Comparison of ENCODE assay signal across 9 cellular contexts in genomic region chr17:17063546-17064122, GRCh38. TPM values are rescaled to one million over a fixed set of nuclear protein-coding genes. Genes with fewer than 3 reads are reported as not detected.
DNase-seq lines count a peak whose midpoint lies in the region; ATAC-seq, FAIRE-seq and TF ChIP-seq lines count a peak whose summit lies in the region.
"Had no signal": no experiment of that assay in that cellular context is flagged by ENCODE, and none has a peak within 500 bp of the region (broad histone marks: within the 10 kb centered on the region; RNA-seq: fewer than 3 reads in every experiment).

No MANE protein-coding gene starts in this region.

- TF ChIP-seq POLR2A in K562 (conservative IDR thresholded peaks at IDR 0.05) (no peak), right lobe of liver (IDR thresholded peaks at IDR 0.05) (no peak)

- H3K27ac ChIP-seq in SK-N-SH (ENCODE audit: low read depth in 2 of 2, low read length in 1 of 2) (peak overlapping the region in 1 of 2 experiments; percentile 4; a peak in 1 of 4 replicates), K562 (ENCODE audit: extremely low read depth, low read depth, low read length) (no peak overlapping the region), right lobe of liver (peak overlapping the region in 1 of 3 donors; percentile 67)

- H3K9me3 ChIP-seq in SK-N-SH: no peaks in the 10 kb centered on the region
- H3K9me3 ChIP-seq in K562 (replicated peaks; ENCODE audit: control insufficient read depth, insufficient read depth, low read depth, low read length): no peaks in the 10 kb centered on the region
- no peaks in the 10 kb centered on the region for H3K9me3 ChIP-seq in right lobe of liver

- no peak overlapping the region for H3K4me3 Mint-ChIP-seq in type B pancreatic cell

- ATAC-seq in SK-N-SH treated with all-trans-retinoic acid at 6 μM for 48 hours (no peak), K562 (no peak), right lobe of liver (peak; percentile 83 to 87 (median 86))

- BruUV-seq in K562 (replicated peaks; lab: Mats Ljungman, UMichigan): no TSS peak

- H3K27me3 ChIP-seq in SK-N-SH (ENCODE audit: insufficient read depth) (no peaks in the 10 kb centered on the region), K562 (ENCODE audit: control insufficient read depth in 2 of 2, insufficient read depth in 2 of 2, low read length in 2 of 2) (no peaks in the 10 kb centered on the region), right lobe of liver (no peaks in the 10 kb centered on the region)
- H3K27me3 ChIP-seq: cardiac muscle cell had no signal

- H3K79me2 ChIP-seq in SK-N-SH (ENCODE audit: insufficient read depth) (peaks cover 100% of the 10 kb centered on the region), K562 (ENCODE audit: control insufficient read depth, insufficient read depth, low read length) (peaks cover 5% of the 10 kb centered on the region)

- H3F3A ChIP-seq in SK-N-SH (replicated peaks; ENCODE audit: insufficient read depth): peaks cover 12% of the 10 kb centered on the region

- H3K27me3 Mint-ChIP-seq in type B pancreatic cell: no peaks in the 10 kb centered on the region

- peaks cover 0 to 10% of the 10 kb centered on the region in 2 experiments for H3K36me3 ChIP-seq in SK-N-SH (replicated peaks in 1 of 2; ENCODE audit: control insufficient read depth in 1 of 2, insufficient read depth in 2 of 2, low read length in 1 of 2)
- H3K36me3 ChIP-seq in K562 (ENCODE audit: control insufficient read depth, insufficient read depth, low read length): no peaks in the 10 kb centered on the region
- no peaks in the 10 kb centered on the region for H3K36me3 ChIP-seq in right lobe of liver
- H3K36me3 ChIP-seq: cardiac muscle cell had no signal

- no peak overlapping the region for H2AFZ ChIP-seq in SK-N-SH (ENCODE audit: low read depth)
- H2AFZ ChIP-seq in K562 (ENCODE audit: low read depth, low read length): no peak overlapping the region

- TF ChIP-seq EP300 in SK-N-SH (IDR thresholded peaks at IDR 0.05; ENCODE audit: borderline replicate concordance in 1 of 2, low read depth in 1 of 2, low read length in 1 of 2) (no peak), K562 (IDR thresholded peaks at IDR 0.05; ENCODE audit: low read length) (no peak)

- in situ Hi-C loops in K562 (cut with MboI): no loop called here

- no peaks in the 10 kb centered on the region for H3K9me1 ChIP-seq in K562 (ENCODE audit: control insufficient read depth, insufficient read depth, low read length)

- peaks cover 26% of the 10 kb centered on the region for H3K36me3 Mint-ChIP-seq in type B pancreatic cell

- H3K4me2 ChIP-seq in SK-N-SH (no peak overlapping the region), K562 (ENCODE audit: insufficient read depth, low read length) (no peak overlapping the region)

- intact Hi-C loops in K562 (cut with micrococcal nuclease): no loop called here
- intact Hi-C loops in right lobe of liver (cut with DNase I): no loop called here

- no peaks in the 10 kb centered on the region for H3K9me3 Mint-ChIP-seq in type B pancreatic cell

- H3K4me3 ChIP-seq in SK-N-SH (ENCODE audit: low read depth in 2 of 2, low read length in 1 of 2): no peak overlapping the region
- no peak overlapping the region for H3K4me3 ChIP-seq in K562
- no peak overlapping the region for H3K4me3 ChIP-seq in right lobe of liver
- H3K4me3 ChIP-seq: cardiac muscle cell had no signal

- TF ChIP-seq RAD21 in SK-N-SH (IDR thresholded peaks at IDR 0.05; ENCODE audit: low read length) (no peak), K562 (CRISPR knock-in tag; conservative IDR thresholded peaks at IDR 0.05 in 1 of 2, IDR thresholded peaks at IDR 0.05 in 1 of 2) (no peak)

- 90% methylated on average over 11 of the region's 12 CpGs for WGBS in SK-N-SH (ENCODE audit: low lambda C conversion rate)
- WGBS in K562 (ENCODE audit: insufficient coverage, low coverage, missing lambda C conversion rate): 94% methylated on average over 3 of the region's 12 CpGs
- WGBS in right lobe of liver (ENCODE audit: insufficient coverage, low coverage, low lambda C conversion rate, missing lambda C conversion rate): 12% methylated on average over 9 of the region's 12 CpGs

- peaks cover 35% of the 10 kb centered on the region for H3K4me1 Mint-ChIP-seq in type B pancreatic cell (ENCODE audit: unreplicated experiment)

- H4K20me1 ChIP-seq in SK-N-SH (ENCODE audit: insufficient read depth): peaks cover 95% of the 10 kb centered on the region
- H4K20me1 ChIP-seq in K562 (replicated peaks; ENCODE audit: control insufficient read depth, insufficient read depth, low read length): 0 out of 2 replicates have a peak, but pooled peaks cover 4% of the 10 kb centered on the region

- DNase-seq in SK-N-SH (no peak), K562 (ENCODE audit: extremely low read depth in 1 of 4, low spot score in 3 of 4) (no peak), right lobe of liver (peak; percentile 84 to 93 (median 92)), type B pancreatic cell (ENCODE audit: extremely low spot score, unreplicated experiment) (no peak), LoVo (ENCODE audit: low spot score) (no peak), ecto neural progenitor cell (ENCODE audit: low spot score) (no peak)
- DNase-seq in activated CD4-positive, alpha-beta T cell treated with anti-CD3 and anti-CD28 coated beads, Interleukin-2, amount 50 U/mL, for 48 hours: no peak

- CTCF ChIA-PET in SK-N-SH (lab: Yijun Ruan, JAX): interaction anchor here (0.8 kb wide), 1 partner anchor 8 kb away, joined by 3 read pairs; no protein-coding TSS in a partner anchor
- CTCF ChIA-PET in K562 (lab: Yijun Ruan, JAX; ENCODE audit: low intra/inter-chr PET ratio): no interaction called here

- FAIRE-seq in K562 (lab: Jason Lieb, UNC): no peak

- TF ChIP-seq CTCF in SK-N-SH (IDR thresholded peaks at IDR 0.05): no peak
- TF ChIP-seq CTCF in K562 (IDR thresholded peaks at IDR 0.05 in 2 of 3, conservative IDR thresholded peaks at IDR 0.05 in 1 of 3; ENCODE audit: insufficient read depth in 2 of 3, low read depth in 1 of 3, low read length in 3 of 3): no peak
- no peak for TF ChIP-seq CTCF in right lobe of liver (IDR thresholded peaks at IDR 0.05)
- TF ChIP-seq CTCF in type B pancreatic cell (conservative IDR thresholded peaks at IDR 0.05): no peak

- H3K27ac Mint-ChIP-seq in type B pancreatic cell: peak overlapping the region; percentile 49

- H3K4me1 ChIP-seq in SK-N-SH (ENCODE audit: control insufficient read depth in 1 of 2, insufficient read depth in 2 of 2, low read depth in 1 of 2, low read length in 1 of 2) (peaks cover 7 to 36% of the 10 kb centered on the region in 2 experiments; a peak in 3 of 4 replicates), K562 (replicated peaks in 1 of 2; ENCODE audit: control insufficient read depth in 2 of 2, insufficient read depth in 2 of 2, low read length in 2 of 2) (peaks cover 0 to 2% of the 10 kb centered on the region in 2 experiments; a peak in 1 of 5 replicates), right lobe of liver (peaks cover 0 to 45% (median 18%) of the 10 kb centered on the region in 4 donors)

- H3K9me2 ChIP-seq in SK-N-SH: no peaks in the 10 kb centered on the region

- POLR2A ChIA-PET in SK-N-SH (lab: Yijun Ruan, JAX) (no interaction called here), K562 (lab: Yijun Ruan, JAX) (no interaction called here)

- H3K9ac ChIP-seq in SK-N-SH: no peak overlapping the region
- no peak overlapping the region; a peak in 1 of 4 replicates for H3K9ac ChIP-seq in K562 (ENCODE audit: insufficient read depth in 1 of 2, low read depth in 2 of 2, low read length in 2 of 2)

TF ChIP-seq in SK-N-SH, 30 proteins besides CTCF, POLR2A, EP300 and RAD21 (continues in another document):
- no peak for TF ChIP-seq MAX (IDR thresholded peaks at IDR 0.05; ENCODE audit: low read depth)

TF ChIP-seq in SK-N-SH treated with all-trans-retinoic acid at 6 μM for 48 hours, 23 proteins besides CTCF, POLR2A, EP300 and RAD21 (continues in another document):
- no peak for TF ChIP-seq TCF4 (CRISPR knock-in tag; IDR thresholded peaks at IDR 0.05; ENCODE audit: borderline replicate concordance)

TF ChIP-seq in K562, 482 proteins besides CTCF, POLR2A, EP300 and RAD21 (continues in another document):
- TF ChIP-seq IRF9 (tag; IDR thresholded peaks at IDR 0.05): peak; percentile 68; the same call in 1 of the 2 replicates
- TF ChIP-seq CEBPB (tag; IDR thresholded peaks at IDR 0.05): peak; percentile 98
- TF ChIP-seq CEBPG (CRISPR knock-in tag; IDR thresholded peaks at IDR 0.05): peak; percentile 86
- peak; percentile 73 to 97; a peak in 3 of 4 replicates for TF ChIP-seq CEBPG (tag; conservative IDR thresholded peaks at IDR 0.05 in 1 of 2, IDR thresholded peaks at IDR 0.05 in 1 of 2)
- no peak for TF ChIP-seq NFE2L1 (tag; IDR thresholded peaks at IDR 0.05; ENCODE audit: borderline replicate concordance, low read depth)

RNA-seq across cellular contexts. Expression of gene MPRIP, which starts 21.4 kb away (rescaled TPM):
- polyA plus RNA-seq in SK-N-SH (2012; rRNA removed): 64.4 and 69.8 TPM in 2 replicates
- 48.5 and 56.7 TPM in 2 replicates for polyA plus RNA-seq in SK-N-SH (2012; cell fraction: cytosol; rRNA removed)
- 85.3 and 87.9 TPM in 2 replicates for polyA plus RNA-seq in SK-N-SH (2012; cell fraction: nucleus; rRNA removed)
- total RNA-seq in K562 (2011; cell fraction: chromatin; rRNA removed; ENCODE audit: low replicate concordance): 73.2 and 115 TPM in 2 replicates
- 49.1 and 50.7 TPM in 2 replicates for total RNA-seq in K562 (2011; cell fraction: nucleolus; rRNA removed)
- total RNA-seq in K562 (2011; cell fraction: nucleoplasm; rRNA removed): 59.9 and 61.7 TPM in 2 replicates
- total RNA-seq in K562 (2014; rRNA removed): 49.0 and 70.2 TPM in 2 replicates
- 29.2 and 33.4 TPM in 2 replicates for total RNA-seq in K562 (2014; rRNA removed; fragmentation: Illumina TruSeq; extraction: Trizol)
- total RNA-seq in K562 (2015; rRNA removed; fragmentation: Illumina TruSeq; extraction: Trizol): 41.3 and 41.8 TPM in 2 replicates
- 71.0 and 72.6 TPM in 2 replicates for total RNA-seq in K562 (2021)
- polyA plus RNA-seq in K562 (2011; rRNA removed): 22.8 and 28.6 TPM in 2 replicates
- polyA plus RNA-seq in K562 (2011; cell fraction: cytosol; rRNA removed): 21.1 and 26.2 TPM in 2 replicates
- polyA plus RNA-seq in K562 (2011; cell fraction: nucleus; rRNA removed): 35.5 and 45.4 TPM in 2 replicates
- 36.3 and 45.7 TPM in 2 replicates for polyA plus RNA-seq in K562 (2012)
- 28.7 and 30.1 TPM in 2 replicates for polyA plus RNA-seq in K562 (2014; fragmentation: Illumina TruSeq; extraction: Trizol)
- 10 to 100 TPM; 10.0 to 10.1 TPM for polyA plus RNA-seq in K562 (2014; fragmentation: Nextera tagmentation; extraction: Ambion mirVana)
- 32.0 and 37.6 TPM in 2 replicates for polyA plus RNA-seq in K562 (2014; rRNA removed)
- polyA minus RNA-seq in K562 (2011; rRNA and poly(A)+ RNA removed): 30.8 and 32.1 TPM in 2 replicates
- polyA minus RNA-seq in K562 (2011; cell fraction: cytosol; rRNA and poly(A)+ RNA removed): 20.0 and 30.2 TPM in 2 replicates
- 21.0 and 28.3 TPM in 2 replicates for polyA minus RNA-seq in K562 (2011; cell fraction: nucleus; rRNA and poly(A)+ RNA removed)
- 10 to 100 TPM; 39.0 to 97.6 (median 76.7) TPM for total RNA-seq in right lobe of liver
- 275 and 367 TPM in 2 replicates for total RNA-seq in type B pancreatic cell (ENCODE audit: low replicate concordance)

Comparison
In these comparisons a context has a peak if more than half of its experiments do, and no peak if none do; other contexts are left out.
1. DNase-seq: peak in right lobe of liver (3 of 3); none in SK-N-SH (single experiment), K562 (0 of 4), type B pancreatic cell (single experiment), LoVo (single experiment), activated CD4-positive, alpha-beta T cell treated with anti-CD3 and anti-CD28 coated beads, Interleukin-2, amount 50 U/mL, for 48 hours (0 of 2) and ecto neural progenitor cell (single experiment).
2. ATAC-seq: peak in right lobe of liver (4 of 4); none in SK-N-SH treated with all-trans-retinoic acid at 6 μM for 48 hours (single experiment) and K562 (single experiment).
3. Of the 27 proteins assayed by ChIP-seq in both K562 and SK-N-SH: peak only in K562: none; only in SK-N-SH: NFIC; in both: none; in neither: 26.